8 cellular contexts compared by ENCODE assay signal in the genomic region with DNA sequence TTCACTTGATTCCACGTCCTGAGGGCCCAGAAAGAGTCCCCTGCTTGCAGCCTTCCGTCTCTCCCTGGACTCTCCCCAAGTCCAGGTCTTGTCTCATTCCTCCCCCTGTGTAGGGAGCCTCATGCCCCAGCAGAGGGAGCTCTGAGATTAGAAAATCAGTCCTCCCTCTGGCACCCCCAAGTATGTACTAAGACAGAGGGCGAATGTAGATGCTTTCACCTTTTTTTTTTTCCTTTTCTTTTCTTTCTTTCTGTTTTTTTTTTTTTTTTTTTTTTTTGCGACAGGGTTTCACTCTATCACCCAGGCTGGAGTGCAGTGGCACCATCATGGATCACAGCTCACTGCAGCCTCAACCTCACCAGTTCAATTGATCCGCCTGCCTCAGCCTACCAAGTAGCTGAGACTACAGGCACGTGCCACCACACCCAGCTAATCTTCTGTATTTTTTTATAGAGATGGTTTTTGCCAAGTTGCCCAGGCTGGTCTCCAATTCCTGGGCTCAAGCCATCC. TPM values are rescaled to one million over a fixed set of nuclear protein-coding genes. Genes with fewer than 3 reads are reported as not detected.
DNase-seq lines count a peak whose midpoint lies in the region; ATAC-seq lines count a peak whose summit lies in the region.

No MANE protein-coding gene starts in this region.

- H2BK12ac ChIP-seq in mesenchymal stem cell (ENCODE audit: low read length in 2 of 2) = no peak overlapping the region

- H3K9ac ChIP-seq in mesenchymal stem cell (ENCODE audit: low read length) = no peak overlapping the region

- no peak overlapping the region for H2AFZ ChIP-seq in mesenchymal stem cell (ENCODE audit: low read depth, low read length)

- no peak overlapping the region for H4K91ac ChIP-seq in mesenchymal stem cell (ENCODE audit: low read length)

- H3K23ac ChIP-seq in mesenchymal stem cell (ENCODE audit: low read length in 2 of 2) = no peak overlapping the region

- no peak overlapping the region for H3K4ac ChIP-seq in mesenchymal stem cell (ENCODE audit: low read depth in 1 of 2, low read length in 2 of 2)

- H3K4me1 ChIP-seq in mesenchymal stem cell (ENCODE audit: control insufficient read depth, insufficient read depth, low read depth, low read length) = peaks cover 5% of the 10 kb centered on the region

- peak; percentile 92 for DNase-seq in AG08395 (ENCODE audit: low spot score)
- peak; percentile 75 for DNase-seq in NCI-H69 (lab: John Stamatoyannopoulos, UW)
- peak; percentile 79 for DNase-seq in activated CD4-positive, alpha-beta T cell treated with anti-CD3 and anti-CD28 coated beads for 48 hours
- DNase-seq in ecto neural progenitor cell (ENCODE audit: low spot score) = peak; percentile 77
- DNase-seq in mesenchymal stem cell = peak; percentile 89
- DNase-seq in stimulated activated effector memory CD8-positive, alpha-beta T cell treated with anti-CD3 and anti-CD28 coated beads, Interleukin-12 subunit alpha, Interleukin-12 subunit beta, amount 100 ng/mL, for 72 hours (ENCODE audit: low spot score in 2 of 2) = peak; percentile 47 to 83

- H4K8ac ChIP-seq in mesenchymal stem cell (ENCODE audit: low read length) = no peak overlapping the region

- no peak overlapping the region for H2BK15ac ChIP-seq in mesenchymal stem cell (ENCODE audit: low read depth, poor library complexity, severe bottlenecking)

- no peak overlapping the region for H3K18ac ChIP-seq in mesenchymal stem cell (ENCODE audit: low read depth in 1 of 2, low read length in 2 of 2)

- no peaks in the 10 kb centered on the region for H3K9me3 Mint-ChIP-seq in stimulated activated effector memory CD8-positive, alpha-beta T cell treated with anti-CD3 and anti-CD28 coated beads, Interleukin-12 subunit alpha, Interleukin-12 subunit beta, amount 100 ng/mL, for 72 hours

- H3K4me2 ChIP-seq in mesenchymal stem cell (ENCODE audit: low read length, poor library complexity, severe bottlenecking) = no peak overlapping the region

- H3K36me3 ChIP-seq in mesenchymal stem cell (ENCODE audit: control insufficient read depth in 1 of 2, insufficient read depth in 2 of 2, low read depth in 1 of 2, low read length in 2 of 2) = peaks cover 43% of the 10 kb centered on the region in 2 experiments

- ATAC-seq in GM18498 (IDR thresholded peaks at IDR 0.05; ENCODE audit: unreplicated experiment) (peak; percentile 62), HG03280 (IDR thresholded peaks at IDR 0.05; ENCODE audit: unreplicated experiment) (peak; percentile 56)
- peak; percentile 80 for ATAC-seq in stimulated activated effector memory CD8-positive, alpha-beta T cell treated with anti-CD3 and anti-CD28 coated beads, Interleukin-12 subunit alpha, Interleukin-12 subunit beta, amount 100 ng/mL, for 72 hours

- H3K27ac ChIP-seq in mesenchymal stem cell (ENCODE audit: low read length, poor library complexity, severe bottlenecking) = no peak overlapping the region

- no peak overlapping the region for H3K4me3 ChIP-seq in mesenchymal stem cell (ENCODE audit: insufficient read depth in 1 of 2, low read depth in 1 of 2, low read length in 2 of 2)

- H3K9me3 ChIP-seq in mesenchymal stem cell (ENCODE audit: control insufficient read depth, low read length) = no peaks in the 10 kb centered on the region

- H3K4me1 Mint-ChIP-seq in stimulated activated effector memory CD8-positive, alpha-beta T cell treated with anti-CD3 and anti-CD28 coated beads, Interleukin-12 subunit alpha, Interleukin-12 subunit beta, amount 100 ng/mL, for 72 hours = peaks cover 24% of the 10 kb centered on the region

- H3K27ac Mint-ChIP-seq in stimulated activated effector memory CD8-positive, alpha-beta T cell treated with anti-CD3 and anti-CD28 coated beads, Interleukin-12 subunit alpha, Interleukin-12 subunit beta, amount 100 ng/mL, for 72 hours = no peak overlapping the region

- no peak overlapping the region for H3K4me3 Mint-ChIP-seq in stimulated activated effector memory CD8-positive, alpha-beta T cell treated with anti-CD3 and anti-CD28 coated beads, Interleukin-12 subunit alpha, Interleukin-12 subunit beta, amount 100 ng/mL, for 72 hours

- WGBS in mesenchymal stem cell = 37% methylated on average over 6 of the region's 6 CpGs

- no peak overlapping the region for H2BK120ac ChIP-seq in mesenchymal stem cell (ENCODE audit: low read depth, low read length)

- H2AK5ac ChIP-seq in mesenchymal stem cell (ENCODE audit: low read length, severe bottlenecking) = no peak overlapping the region

- no peak overlapping the region for H2BK5ac ChIP-seq in mesenchymal stem cell (ENCODE audit: low read depth, low read length, poor library complexity, severe bottlenecking)

- H3K14ac ChIP-seq in mesenchymal stem cell (ENCODE audit: low read length in 2 of 2) = no peak overlapping the region

- peaks cover 3 to 4% of the 10 kb centered on the region in 2 experiments for H3K27me3 ChIP-seq in mesenchymal stem cell (ENCODE audit: control insufficient read depth in 1 of 2, insufficient read depth in 1 of 2, low read length in 2 of 2)

- H3K79me1 ChIP-seq in mesenchymal stem cell (replicated peaks; ENCODE audit: low read length, poor library complexity, severe bottlenecking) = peaks cover 21% of the 10 kb centered on the region

- H3K36me3 Mint-ChIP-seq in stimulated activated effector memory CD8-positive, alpha-beta T cell treated with anti-CD3 and anti-CD28 coated beads, Interleukin-12 subunit alpha, Interleukin-12 subunit beta, amount 100 ng/mL, for 72 hours = peaks cover 51% of the 10 kb centered on the region

RNA-seq across cellular contexts. Expression of gene SFXN3, which starts 10.3 kb away (rescaled TPM):
- polyA plus RNA-seq in mesenchymal stem cell (2013, experiment 1 of 2) = 99.8 TPM
- 93.2 TPM for polyA plus RNA-seq in mesenchymal stem cell (2013, experiment 2 of 2)

RNA-seq across cellular contexts. Expression of gene PDZD7, which starts 10.4 kb away (rescaled TPM):
- 1.3 TPM for polyA plus RNA-seq in mesenchymal stem cell (2013, experiment 1 of 2)
- polyA plus RNA-seq in mesenchymal stem cell (2013, experiment 2 of 2) = 1.0 TPM

RNA-seq across cellular contexts. Expression of gene KAZALD1, which starts 20.5 kb away (rescaled TPM):
- 4.4 TPM for polyA plus RNA-seq in mesenchymal stem cell (2013, experiment 1 of 2)
- polyA plus RNA-seq in mesenchymal stem cell (2013, experiment 2 of 2) = 3.9 TPM

RNA-seq across cellular contexts. Expression of gene LZTS2, which starts 41.7 kb away (rescaled TPM):
- polyA plus RNA-seq in mesenchymal stem cell (2013, experiment 1 of 2) = 89.8 TPM
- polyA plus RNA-seq in mesenchymal stem cell (2013, experiment 2 of 2) = 87.3 TPM

RNA-seq across cellular contexts. Expression of gene TWNK, which starts 54.0 kb away (rescaled TPM):
- polyA plus RNA-seq in mesenchymal stem cell (2013, experiment 1 of 2) = 2.6 TPM
- 2.5 TPM for polyA plus RNA-seq in mesenchymal stem cell (2013, experiment 2 of 2)
